In genomic region chr19:7255119-7255518, GRCh38 we compare ENCODE assay signal across 19 cellular contexts.
"Had no signal": no experiment of that assay in that cellular context is flagged by ENCODE, and none has a peak within 500 bp of the region (broad histone marks: within the 10 kb centered on the region; RNA-seq: fewer than 3 reads in every experiment).

No MANE protein-coding gene starts in this region.

- H3K27me3 ChIP-seq: brain microvascular endothelial cell had no signal

- DNase-seq: activated CD4-positive, alpha-beta T cell treated with anti-CD3 and anti-CD28 coated beads, Interleukin-2, amount 50 U/mL, for 4 hours; activated CD8-positive, alpha-beta memory T cell treated with anti-CD3 and anti-CD28 coated beads, Interleukin-2, amount 10 ng/mL, durations not matched to agents 7 days and 5 days; activated effector memory CD4-positive, alpha-beta T cell treated with Interleukin-2 at 50 U/mL for 16 hours; activated T-cell treated with anti-CD3 and anti-CD28 coated beads, Interleukin-2, amount 50 U/mL, for 24 hours; amygdala; brain microvascular endothelial cell; cerebellar nuclear complex; dermis blood vessel endothelial cell; endodermal cell; hippocampal formation; mucosa of descending colon; stimulated activated CD4-positive, alpha-beta T cell treated with anti-CD3 and anti-CD28 coated beads, Interleukin-15, amount 100 ng/mL, for 24 hours; stimulated activated CD4-positive, alpha-beta T cell treated with anti-CD3 and anti-CD28 coated beads, Interleukin-4, amount 100 ng/mL, for 24 hours; T-helper 17 cell had no signal

- H3K9me3 ChIP-seq: mucosa of descending colon had no signal

- H3K4me3 ChIP-seq: lung, mucosa of descending colon had no signal

- ATAC-seq: activated CD8-positive, alpha-beta memory T cell treated with anti-CD3 and anti-CD28 coated beads, Interleukin-2, amount 10 ng/mL, durations not matched to agents 7 days and 5 days; activated naive CD4-positive, alpha-beta T cell treated with anti-CD3 and anti-CD28 coated beads, Interleukin-2, amount 50 U/mL, for 72 hours; mucosa of descending colon; natural killer cell treated with Interleukin-12 subunit alpha and Interleukin-12 subunit beta and Interleukin-15 and Interleukin-18, amount 100 ng/mL, for 72 hours; T-helper 17 cell had no signal

- H3K27ac ChIP-seq: brain microvascular endothelial cell had no signal

- H3K36me3 ChIP-seq: brain microvascular endothelial cell had no signal

- FAIRE-seq: TTC549, urothelium cell line had no signal
